ENCODE assay signal across 20 cellular contexts in the genomic region with DNA sequence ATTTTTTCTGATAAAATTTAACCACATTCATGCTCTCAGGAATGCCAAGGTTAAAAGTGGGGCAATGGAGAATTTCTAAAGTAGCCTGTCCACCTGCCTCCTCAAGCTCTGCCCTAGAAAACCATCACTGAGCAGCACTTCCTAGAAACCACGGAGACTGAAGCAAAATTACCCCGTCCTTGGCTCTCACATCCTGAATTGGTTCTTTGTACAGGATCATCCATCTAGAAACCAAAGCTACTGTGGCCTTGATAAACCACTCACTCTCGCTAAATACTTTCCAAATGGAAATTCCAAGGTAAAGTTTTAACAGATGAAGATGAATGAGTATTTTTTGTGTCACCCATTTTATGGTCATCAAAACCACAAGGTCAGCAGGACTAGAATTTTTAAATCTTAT.
A peak's percentile ranks its signal among the peaks of the same experiment; 100 is the strongest.
DNase-seq lines count a peak whose midpoint lies in the region; ATAC-seq and TF ChIP-seq lines count a peak whose summit lies in the region.
"Had no signal": no experiment of that assay in that cellular context is flagged by ENCODE, and none has a peak within 500 bp of the region (broad histone marks: within the 10 kb centered on the region; RNA-seq: fewer than 3 reads in every experiment).

No MANE protein-coding gene starts in this region.

- no peak overlapping the region for H3K14ac ChIP-seq in neuronal stem cell (ENCODE audit: low read length)

- H3K4me3 ChIP-seq in neuronal stem cell (ENCODE audit: low read length in 2 of 2) = no peak overlapping the region

- H3K27me3 Mint-ChIP-seq in activated naive CD8-positive, alpha-beta T cell treated with anti-CD3 and anti-CD28 coated beads for 36 hours = no peaks in the 10 kb centered on the region
- H3K27me3 Mint-ChIP-seq: IgD-negative memory B cell had no signal

- no peak overlapping the region for H3K4ac ChIP-seq in neuronal stem cell (ENCODE audit: low read length)

- peaks cover 25% of the 10 kb centered on the region for H3K4me1 Mint-ChIP-seq in activated naive CD8-positive, alpha-beta T cell treated with anti-CD3 and anti-CD28 coated beads for 36 hours

- H3K79me1 ChIP-seq in neuronal stem cell (ENCODE audit: low read depth, low read length) = no peaks in the 10 kb centered on the region

- no peak overlapping the region for H3K4me3 Mint-ChIP-seq in activated naive CD8-positive, alpha-beta T cell treated with anti-CD3 and anti-CD28 coated beads for 36 hours
- H3K4me3 Mint-ChIP-seq: CD14-positive monocyte, IgD-negative memory B cell had no signal

- H4K8ac ChIP-seq in neuronal stem cell (ENCODE audit: low read depth, low read length) = no peak overlapping the region

- H3K4me2 ChIP-seq in neuronal stem cell (ENCODE audit: insufficient read depth, low read length, poor library complexity, severe bottlenecking) = no peak overlapping the region

- H3K9ac ChIP-seq in neuronal stem cell (ENCODE audit: low read depth, low read length, poor library complexity) = no peak overlapping the region

- no peak overlapping the region for H3K27ac ChIP-seq in neuronal stem cell (replicated peaks; ENCODE audit: low read length)
- H3K27ac ChIP-seq in foreskin keratinocyte = no peak overlapping the region

- H4K91ac ChIP-seq in neuronal stem cell (ENCODE audit: low read depth, low read length, poor library complexity) = no peak overlapping the region

- no peak overlapping the region for H3K27ac Mint-ChIP-seq in activated naive CD8-positive, alpha-beta T cell treated with anti-CD3 and anti-CD28 coated beads for 36 hours
- H3K27ac Mint-ChIP-seq: IgD-negative memory B cell had no signal

- H3K36me3 Mint-ChIP-seq in activated naive CD8-positive, alpha-beta T cell treated with anti-CD3 and anti-CD28 coated beads for 36 hours = peaks cover 5% of the 10 kb centered on the region

- H2BK12ac ChIP-seq in neuronal stem cell (ENCODE audit: low read length) = no peak overlapping the region

- ATAC-seq in foreskin keratinocyte = no peak
- ATAC-seq: HCT116, PC-3 had no signal

- H3K9me3 Mint-ChIP-seq in activated naive CD8-positive, alpha-beta T cell treated with anti-CD3 and anti-CD28 coated beads for 36 hours = no peaks in the 10 kb centered on the region
- H3K9me3 Mint-ChIP-seq: IgD-negative memory B cell had no signal

- H3K9me3 ChIP-seq in neuronal stem cell (replicated peaks in 1 of 2; ENCODE audit: control insufficient read depth in 2 of 2, insufficient read depth in 1 of 2, low read depth in 1 of 2, low read length in 2 of 2) = no peaks in the 10 kb centered on the region

- TF ChIP-seq CTCF in foreskin keratinocyte (conservative IDR thresholded peaks at IDR 0.05) = no peak

- H3K18ac ChIP-seq in neuronal stem cell (ENCODE audit: low read length) = no peak overlapping the region

- WGBS in neuronal stem cell (ENCODE audit: extremely low coverage in 2 of 2, insufficient read length in 2 of 2, insufficient replicate concordance in 1 of 2), 2 donors = no CpG with 5 or more reads among the region's 3 CpGs

- H2BK5ac ChIP-seq in neuronal stem cell (ENCODE audit: low read length) = no peak overlapping the region

- H3K4me1 ChIP-seq in neuronal stem cell (ENCODE audit: control insufficient read depth in 2 of 2, insufficient read depth in 1 of 2, low read depth in 1 of 2, low read length in 2 of 2) (peaks cover 0 to 21% of the 10 kb centered on the region in 2 donors), foreskin keratinocyte (no peaks in the 10 kb centered on the region)

- no peak overlapping the region for H3K23ac ChIP-seq in neuronal stem cell (ENCODE audit: low read depth, low read length, poor library complexity)

- H2AFZ ChIP-seq in neuronal stem cell (ENCODE audit: low read length) = no peak overlapping the region

- H2BK120ac ChIP-seq in neuronal stem cell (ENCODE audit: low read depth, low read length) = no peak overlapping the region

- H2AK5ac ChIP-seq in neuronal stem cell (ENCODE audit: low read depth, low read length) = no peak overlapping the region

- DNase-seq in DMS79 treated with DMSO at 0.1 percent for 48 hours (lab: John Stamatoyannopoulos, UW) = peak; percentile 78
- peak; percentile 72 for DNase-seq in NCI-H446 treated with DMSO at 0.1 percent for 48 hours (lab: John Stamatoyannopoulos, UW)
- DNase-seq in glomerular visceral epithelial cell (ENCODE audit: extremely low spot score) = peak; percentile 70
- peak; percentile 69 for DNase-seq in renal cortical epithelial cell (ENCODE audit: low read depth)
- DNase-seq in neuronal stem cell (ENCODE audit: low spot score) = no peak
- DNase-seq in foreskin keratinocyte = no peak
- DNase-seq in activated naive CD8-positive, alpha-beta T cell treated with anti-CD3 and anti-CD28 coated beads for 36 hours = no peak
- DNase-seq: AML-193, GF-D8, GOT3, Karpas-422, MM.1S, NCI-H1092, NCI-H1436 treated with DMSO at 0.1 percent for 48 hours, NCI-H2029 treated with DMSO at 0.1 percent for 48 hours, NCI-H82, PC-3 had no signal

- peaks cover 2 to 43% of the 10 kb centered on the region in 2 donors for H3K36me3 ChIP-seq in neuronal stem cell (replicated peaks in 1 of 2; ENCODE audit: control insufficient read depth in 2 of 2, insufficient read depth in 2 of 2, low read length in 2 of 2)

- no peak overlapping the region for H2BK15ac ChIP-seq in neuronal stem cell (ENCODE audit: low read length)

- H3K27me3 ChIP-seq in neuronal stem cell (ENCODE audit: control insufficient read depth in 3 of 3, insufficient read depth in 3 of 3, low read depth in 1 of 3, low read length in 3 of 3) = no peaks in the 10 kb centered on the region
- no peaks in the 10 kb centered on the region for H3K27me3 ChIP-seq in foreskin keratinocyte

Comparison
In these comparisons a context has a peak if more than half of its experiments do, and no peak if none do; other contexts are left out.
1. DNase-seq: peak in DMS79 treated with DMSO at 0.1 percent for 48 hours (single experiment), NCI-H446 treated with DMSO at 0.1 percent for 48 hours (single experiment), glomerular visceral epithelial cell (single experiment) and renal cortical epithelial cell (single experiment); none in neuronal stem cell (single experiment), foreskin keratinocyte (0 of 2) and activated naive CD8-positive, alpha-beta T cell treated with anti-CD3 and anti-CD28 coated beads for 36 hours (single experiment).